ENCODE assay signal across 12 cellular contexts in the genomic region with DNA sequence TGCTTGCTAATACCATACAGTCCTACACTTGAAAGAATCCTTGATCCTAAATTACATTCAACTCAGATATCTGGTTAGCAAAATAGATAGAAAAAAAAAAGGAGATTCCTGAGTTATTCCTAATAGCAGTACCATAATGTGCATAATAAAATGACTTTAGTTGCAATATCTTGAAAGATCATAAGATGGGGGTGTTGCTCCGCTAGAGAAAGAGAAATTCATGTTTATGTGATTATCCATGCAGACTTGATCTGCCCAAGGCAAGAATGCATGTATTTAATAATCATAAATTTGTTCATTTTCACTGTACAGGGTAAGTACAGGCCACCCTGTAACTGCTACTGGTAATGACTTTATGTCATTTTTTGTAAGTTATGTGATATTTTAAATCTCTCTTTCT.
A peak's percentile ranks its signal among the peaks of the same experiment; 100 is the strongest.
DNase-seq lines count a peak whose midpoint lies in the region; ATAC-seq and TF ChIP-seq lines count a peak whose summit lies in the region.
"Had no signal": no experiment of that assay in that cellular context is flagged by ENCODE, and none has a peak within 500 bp of the region (broad histone marks: within the 10 kb centered on the region; RNA-seq: fewer than 3 reads in every experiment).

No MANE protein-coding gene starts in this region.

- no peak overlapping the region for H3K27ac Mint-ChIP-seq in activated CD8-positive, alpha-beta T cell treated with anti-CD3 and anti-CD28 coated beads, Interleukin-2, amount 10 ng/mL, durations not matched to agents 7 days and 5 days
- H3K27ac Mint-ChIP-seq: naive B cell had no signal

- intact Hi-C loops in esophagus muscularis mucosa (cut with DNase I), result loop anchor here (2.0 to 10.0 kb wide), 2 partner anchors 353 to 421 kb away; no protein-coding TSS in a partner anchor

- TF ChIP-seq CTCF in GM10266 (IDR thresholded peaks at IDR 0.05; ENCODE audit: control insufficient read depth, insufficient read depth, low read depth, missing control alignments) (peak; percentile 25), OCI-LY3 (IDR thresholded peaks at IDR 0.05; ENCODE audit: low read depth, low read length) (0 out of 2 replicates have a peak, but pooled peaks have one; percentile 16), esophagus muscularis mucosa (IDR thresholded peaks at IDR 0.05) (peak; percentile 23 to 43 (median 26))

- no peak overlapping the region for H2AFZ ChIP-seq in OCI-LY3 (ENCODE audit: low read depth, low read length)

- CTCF ChIA-PET in activated CD8-positive, alpha-beta T cell treated with anti-CD3 and anti-CD28 coated beads, Interleukin-2, amount 10 ng/mL, durations not matched to agents 7 days and 5 days (lab: Charles Lee), result interaction anchor here (0.6 to 1.6 kb wide), 5 partner anchors 13 to 416 kb away, joined by 3 to 5 read pairs (median 3); no protein-coding TSS in a partner anchor

- no peak overlapping the region for H3K23ac ChIP-seq in mesendoderm (ENCODE audit: low read length)

- H3K4ac ChIP-seq in mesendoderm (ENCODE audit: low read depth, low read length), result no peak overlapping the region

- H2AK5ac ChIP-seq in mesendoderm (ENCODE audit: low read length), result no peak overlapping the region

- no peak overlapping the region for H3K56ac ChIP-seq in mesendoderm (ENCODE audit: low read length)

- peaks cover 4% of the 10 kb centered on the region for H3K27me3 Mint-ChIP-seq in activated CD8-positive, alpha-beta T cell treated with anti-CD3 and anti-CD28 coated beads, Interleukin-2, amount 10 ng/mL, durations not matched to agents 7 days and 5 days (ENCODE audit: low read depth)

- H3K4me2 ChIP-seq in OCI-LY3 (ENCODE audit: low read length) (no peak overlapping the region), mesendoderm (ENCODE audit: low read length) (no peak overlapping the region)

- no peak for TF ChIP-seq POLR2A in esophagus muscularis mucosa (IDR thresholded peaks at IDR 0.05; ENCODE audit: low read depth)

- no peaks in the 10 kb centered on the region for H3K4me1 Mint-ChIP-seq in activated CD8-positive, alpha-beta T cell treated with anti-CD3 and anti-CD28 coated beads, Interleukin-2, amount 10 ng/mL, durations not matched to agents 7 days and 5 days (ENCODE audit: low read depth)

- POLR2A ChIA-PET in activated CD8-positive, alpha-beta T cell treated with anti-CD3 and anti-CD28 coated beads, Interleukin-2, amount 10 ng/mL, durations not matched to agents 7 days and 5 days (lab: Charles Lee), result no interaction called here

- H2BK120ac ChIP-seq in mesendoderm (ENCODE audit: low read depth, low read length), result no peak overlapping the region

- no peak overlapping the region for H2BK15ac ChIP-seq in mesendoderm (replicated peaks; ENCODE audit: low read depth)

- ATAC-seq in activated CD8-positive, alpha-beta T cell treated with anti-CD3 and anti-CD28 coated beads, Interleukin-2, amount 10 ng/mL, durations not matched to agents 7 days and 5 days, result no peak

- no peak overlapping the region for H3K27ac ChIP-seq in OCI-LY3 (ENCODE audit: low read length)
- H3K27ac ChIP-seq in esophagus muscularis mucosa (replicated peaks in 1 of 4), result peak overlapping the region in 1 of 4 donors; percentile 58
- no peak overlapping the region for H3K27ac ChIP-seq in mesendoderm (ENCODE audit: low read depth, low read length)

- no peaks in the 10 kb centered on the region for H3K36me3 ChIP-seq in OCI-LY3 (replicated peaks; ENCODE audit: low read depth, low read length)
- peaks cover 9 to 72% (median 41%) of the 10 kb centered on the region in 4 donors for H3K36me3 ChIP-seq in esophagus muscularis mucosa
- no peaks in the 10 kb centered on the region for H3K36me3 ChIP-seq in mesendoderm (ENCODE audit: control insufficient read depth, insufficient read depth, low read length)

- no peak overlapping the region for H4K5ac ChIP-seq in mesendoderm (ENCODE audit: low read length)

- H3K9ac ChIP-seq in OCI-LY3 (ENCODE audit: low read length) (no peak overlapping the region), mesendoderm (ENCODE audit: low read length) (no peak overlapping the region)

- no peak overlapping the region for H3K18ac ChIP-seq in mesendoderm (ENCODE audit: low read length)

- H4K8ac ChIP-seq in mesendoderm (ENCODE audit: low read depth, low read length), result no peak overlapping the region

- H3K79me1 ChIP-seq in mesendoderm (ENCODE audit: low read length), result no peaks in the 10 kb centered on the region

- 63% methylated on average over 1 of the region's 1 CpG for WGBS in esophagus muscularis mucosa
- WGBS in mesendoderm (ENCODE audit: extremely low coverage, insufficient coverage, low lambda C conversion rate), result no CpG with 5 or more reads among the region's 1 CpG

- H3K27me3 ChIP-seq in OCI-LY3 (ENCODE audit: low read depth, low read length), result no peaks in the 10 kb centered on the region
- no peaks in the 10 kb centered on the region for H3K27me3 ChIP-seq in esophagus muscularis mucosa
- H3K27me3 ChIP-seq in mesendoderm (ENCODE audit: insufficient read depth, low read length, poor library complexity), result no peaks in the 10 kb centered on the region
- H3K27me3 ChIP-seq: gastrocnemius medialis had no signal

- H3K4me3 ChIP-seq in OCI-LY3 (ENCODE audit: low read length) (no peak overlapping the region), esophagus muscularis mucosa (no peak overlapping the region), mesendoderm (ENCODE audit: low read length) (no peak overlapping the region)
- H3K4me3 ChIP-seq: gastrocnemius medialis had no signal

- no peak overlapping the region for H3K4me3 Mint-ChIP-seq in activated CD8-positive, alpha-beta T cell treated with anti-CD3 and anti-CD28 coated beads, Interleukin-2, amount 10 ng/mL, durations not matched to agents 7 days and 5 days
- H3K4me3 Mint-ChIP-seq: naive B cell had no signal

- TF ChIP-seq EP300 in esophagus muscularis mucosa (IDR thresholded peaks at IDR 0.05), result no peak

- H3K4me1 ChIP-seq in OCI-LY3 (ENCODE audit: low read length) (peaks cover 16% of the 10 kb centered on the region), esophagus muscularis mucosa (peaks cover 0 to 48% (median 34%) of the 10 kb centered on the region in 4 donors), mesendoderm (ENCODE audit: control insufficient read depth, low read depth, low read length) (no peaks in the 10 kb centered on the region)

- H3K36me3 Mint-ChIP-seq in activated CD8-positive, alpha-beta T cell treated with anti-CD3 and anti-CD28 coated beads, Interleukin-2, amount 10 ng/mL, durations not matched to agents 7 days and 5 days (ENCODE audit: low read depth), result no peaks in the 10 kb centered on the region

- H3K9me3 ChIP-seq in OCI-LY3 (ENCODE audit: insufficient read depth, low read length), result no peaks in the 10 kb centered on the region
- no peaks in the 10 kb centered on the region for H3K9me3 ChIP-seq in esophagus muscularis mucosa
- H3K9me3 ChIP-seq: gastrocnemius medialis had no signal

- H3K9me3 Mint-ChIP-seq in activated CD8-positive, alpha-beta T cell treated with anti-CD3 and anti-CD28 coated beads, Interleukin-2, amount 10 ng/mL, durations not matched to agents 7 days and 5 days (ENCODE audit: insufficient read depth), result no peaks in the 10 kb centered on the region
- H3K9me3 Mint-ChIP-seq: naive B cell had no signal

- DNase-seq in A172 (ENCODE audit: low spot score), result peak; percentile 19
- no peak for DNase-seq in GM10266 (ENCODE audit: extremely low spot score)
- no peak for DNase-seq in esophagus muscularis mucosa (ENCODE audit: extremely low spot score)
- no peak for DNase-seq in DMS153 (lab: John Stamatoyannopoulos, UW)
- no peak for DNase-seq in mesendoderm
- no peak for DNase-seq in activated CD8-positive, alpha-beta T cell treated with anti-CD3 and anti-CD28 coated beads, Interleukin-2, amount 10 ng/mL, durations not matched to agents 7 days and 5 days
- no peak for DNase-seq in glomerular visceral epithelial cell (ENCODE audit: extremely low spot score)
- DNase-seq: activated gamma-delta T cell, gastrocnemius medialis, naive B cell, NCI-H187 treated with DMSO at 0.1 percent for 48 hours had no signal

- H2BK5ac ChIP-seq in mesendoderm (ENCODE audit: low read length), result no peak overlapping the region

- H4K20me1 ChIP-seq in OCI-LY3 (ENCODE audit: insufficient read depth, low read length), result no peaks in the 10 kb centered on the region

- H3K79me2 ChIP-seq in OCI-LY3 (ENCODE audit: low read length) (no peaks in the 10 kb centered on the region), mesendoderm (ENCODE audit: control insufficient read depth, insufficient read depth, low read length) (no peaks in the 10 kb centered on the region)
